ENCODE assay signal across 19 cellular contexts in the genomic region with DNA sequence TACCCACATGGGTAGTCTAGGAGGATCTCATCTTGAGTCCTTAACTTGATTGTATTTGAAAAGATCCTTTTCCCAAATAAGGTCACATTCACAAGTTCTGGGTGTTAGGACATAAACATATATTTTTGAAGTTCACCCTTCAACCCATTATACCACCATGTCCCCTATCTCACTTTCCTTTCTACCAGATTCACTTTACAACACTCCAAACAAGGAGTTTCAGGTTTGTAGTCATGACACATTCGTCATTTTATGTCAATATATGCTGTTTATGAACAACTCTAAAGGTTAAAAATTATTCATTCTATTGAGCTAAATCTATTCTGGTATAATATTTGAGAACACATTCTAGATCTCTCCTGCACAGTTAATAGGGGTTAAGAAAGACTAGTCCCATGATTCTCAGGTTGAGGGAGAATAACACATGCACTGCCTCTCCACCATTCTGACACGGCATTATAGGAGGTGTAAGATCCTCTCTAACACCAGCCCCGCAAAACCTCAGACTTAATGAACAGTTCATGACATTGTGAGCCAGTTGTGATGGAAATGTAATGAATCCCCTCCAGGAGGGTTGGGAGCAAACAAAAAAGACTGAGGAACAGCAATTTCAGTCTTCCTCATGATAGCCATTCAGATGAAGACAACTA.
"Had no signal": no experiment of that assay in that cellular context is flagged by ENCODE, and none has a peak within 500 bp of the region (broad histone marks: within the 10 kb centered on the region; RNA-seq: fewer than 3 reads in every experiment).

No MANE protein-coding gene starts in this region.

- ATAC-seq: gastroesophageal sphincter; left cardiac atrium; left ventricle myocardium superior; pancreas; stimulated activated naive CD8-positive, alpha-beta T cell treated with anti-CD3 and anti-CD28 coated beads, Interleukin-15, Interleukin-2, amounts not matched to agents 100 U/mL and 50 U/mL, for 24 hours had no signal

- DNase-seq: activated CD4-positive, alpha-beta T cell treated with anti-CD3 and anti-CD28 coated beads, Interleukin-2, amount 50 U/mL, for 1 hour; activated CD4-positive, CD25-positive, alpha-beta regulatory T cell treated with anti-CD3 and anti-CD28 coated beads, Interleukin-2, amount 50 U/mL, for 72 hours; activated CD8-positive, alpha-beta memory T cell treated with anti-CD3 and anti-CD28 coated beads for 24 hours; adrenal gland; cortex of kidney; left cardiac atrium; left ventricle myocardium superior; nucleus accumbens; pancreas; stimulated activated CD4-positive, alpha-beta T cell treated with anti-CD3 and anti-CD28 coated beads, Interleukin-15, amount 100 ng/mL, for 24 hours; stimulated activated CD4-positive, alpha-beta T cell treated with anti-CD3 and anti-CD28 coated beads, Interleukin-2, amount 100 ng/mL, for 24 hours; stimulated activated naive CD8-positive, alpha-beta T cell treated with anti-CD3 and anti-CD28 coated beads, Interleukin-15, Interleukin-2, amounts not matched to agents 100 U/mL and 50 U/mL, for 24 hours; T-helper 9 cell; testis; trophoblast cell; WERI-Rb-1 had no signal

- H3K27ac Mint-ChIP-seq: activated naive CD4-positive, alpha-beta T cell treated with anti-CD3 and anti-CD28 coated beads, Interleukin-2, amount 50 U/mL, for 24 hours; brain had no signal

- H3K9me3 Mint-ChIP-seq: activated naive CD4-positive, alpha-beta T cell treated with anti-CD3 and anti-CD28 coated beads, Interleukin-2, amount 50 U/mL, for 24 hours; brain had no signal

- H3K27me3 Mint-ChIP-seq: activated naive CD4-positive, alpha-beta T cell treated with anti-CD3 and anti-CD28 coated beads, Interleukin-2, amount 50 U/mL, for 24 hours; brain had no signal

- H3K4me3 Mint-ChIP-seq: activated naive CD4-positive, alpha-beta T cell treated with anti-CD3 and anti-CD28 coated beads, Interleukin-2, amount 50 U/mL, for 24 hours; brain had no signal
